ENCODE assay signal across 16 cellular contexts in genomic region chr4:60981534-60981933, GRCh38.
DNase-seq lines count a peak whose midpoint lies in the region; ATAC-seq and TF ChIP-seq lines count a peak whose summit lies in the region.
"Had no signal": no experiment of that assay in that cellular context is flagged by ENCODE, and none has a peak within 500 bp of the region (broad histone marks: within the 10 kb centered on the region; RNA-seq: fewer than 3 reads in every experiment).

No MANE protein-coding gene starts in this region.

- ATAC-seq in GM23338: no peak
- no peak for ATAC-seq in WTC11
- ATAC-seq in GM21447 (IDR thresholded peaks at IDR 0.05; ENCODE audit: unreplicated experiment): no peak
- ATAC-seq: A549; CD8-positive, alpha-beta T cell; HCT116; K562 had no signal

- H3K27ac ChIP-seq in GM23338 (ENCODE audit: low read depth) (no peak overlapping the region), OCI-LY3 (ENCODE audit: low read length) (no peak overlapping the region)
- H3K27ac ChIP-seq: A549, HL-60 had no signal

- H3K4me3 ChIP-seq in GM23338 (no peak overlapping the region), OCI-LY3 (ENCODE audit: low read length) (no peak overlapping the region)
- H3K4me3 ChIP-seq: A549, K562 had no signal

- no peak overlapping the region for H3K9ac ChIP-seq in OCI-LY3 (ENCODE audit: low read length)

- CTCF ChIA-PET in WTC11 (lab: Charles Lee): no interaction called here

- no peaks in the 10 kb centered on the region for H3K36me3 Mint-ChIP-seq in GM23338 (ENCODE audit: low read depth)
- no peaks in the 10 kb centered on the region for H3K36me3 Mint-ChIP-seq in WTC11
- H3K36me3 Mint-ChIP-seq: CD14-positive monocyte; CD8-positive, alpha-beta T cell had no signal

- H3K79me2 ChIP-seq in GM23338 (replicated peaks; ENCODE audit: insufficient read depth): no peaks in the 10 kb centered on the region
- H3K79me2 ChIP-seq in OCI-LY3 (ENCODE audit: low read length): no peaks in the 10 kb centered on the region

- no peaks in the 10 kb centered on the region for H3K9me3 Mint-ChIP-seq in GM23338
- peaks cover 6% of the 10 kb centered on the region; the same call in 1 of the 2 replicates for H3K9me3 Mint-ChIP-seq in WTC11

- TF ChIP-seq CTCF in GM23338 (conservative IDR thresholded peaks at IDR 0.05; ENCODE audit: low read depth in 2 of 2): no peak
- no peak for TF ChIP-seq CTCF in OCI-LY3 (IDR thresholded peaks at IDR 0.05; ENCODE audit: low read depth, low read length)
- no peak for TF ChIP-seq CTCF in WTC11 (IDR thresholded peaks at IDR 0.05)

- H3K27me3 ChIP-seq in GM23338 (ENCODE audit: insufficient read depth) (no peaks in the 10 kb centered on the region), OCI-LY3 (ENCODE audit: low read depth, low read length) (no peaks in the 10 kb centered on the region)

- no peak overlapping the region for H3K4me3 Mint-ChIP-seq in GM23338
- no peak overlapping the region for H3K4me3 Mint-ChIP-seq in WTC11
- H3K4me3 Mint-ChIP-seq: CD14-positive monocyte; CD8-positive, alpha-beta T cell had no signal

- H3K4me2 ChIP-seq in GM23338 (no peak overlapping the region), OCI-LY3 (ENCODE audit: low read length) (0 out of 2 replicates have a peak overlapping the region, but pooled peaks have one; percentile 17)
- H3K4me2 ChIP-seq: A549 had no signal

- H3K27ac Mint-ChIP-seq in GM23338 (no peak overlapping the region), WTC11 (peak overlapping the region; percentile 75; the same call in 1 of the 2 replicates)
- H3K27ac Mint-ChIP-seq: CD14-positive monocyte; CD8-positive, alpha-beta T cell had no signal

- H2AFZ ChIP-seq in GM23338 (peak overlapping the region; percentile 29), OCI-LY3 (ENCODE audit: low read depth, low read length) (no peak overlapping the region; the same call in 1 of the 2 replicates)

- H3K27me3 Mint-ChIP-seq in GM23338 (ENCODE audit: insufficient read depth, low read depth, poor library complexity) (no peaks in the 10 kb centered on the region), WTC11 (ENCODE audit: low read depth) (no peaks in the 10 kb centered on the region)

- no peaks in the 10 kb centered on the region for H4K20me1 ChIP-seq in GM23338 (replicated peaks; ENCODE audit: insufficient read depth)
- no peaks in the 10 kb centered on the region for H4K20me1 ChIP-seq in OCI-LY3 (ENCODE audit: insufficient read depth, low read length)

- H3K4me1 ChIP-seq in GM23338 (ENCODE audit: insufficient read depth) (no peaks in the 10 kb centered on the region), OCI-LY3 (ENCODE audit: low read length) (0 out of 2 replicates have a peak, but pooled peaks cover 2% of the 10 kb centered on the region)
- H3K4me1 ChIP-seq: A549, Caco-2 had no signal

- H3K9me2 ChIP-seq in GM23338 (ENCODE audit: insufficient read depth): peaks cover 8% of the 10 kb centered on the region; the same call in 1 of the 2 replicates

- no peaks in the 10 kb centered on the region for H3K4me1 Mint-ChIP-seq in GM23338
- no peaks in the 10 kb centered on the region for H3K4me1 Mint-ChIP-seq in WTC11
- H3K4me1 Mint-ChIP-seq: CD14-positive monocyte had no signal

- POLR2A ChIA-PET in WTC11 (lab: Charles Lee): no interaction called here

- no peak for DNase-seq in GM23338 (ENCODE audit: low spot score)
- no peak for DNase-seq in WTC11 (ENCODE audit: low spot score)
- DNase-seq in NCI-H1417 treated with DMSO at 0.1 percent for 48 hours (lab: John Stamatoyannopoulos, UW): no peak
- no peak for DNase-seq in NOMO-1 treated with dmso at 0.1 percent for 144 hours (lab: John Stamatoyannopoulos, UW; ENCODE audit: unreplicated experiment)
- DNase-seq in NCI-H128 (lab: John Stamatoyannopoulos, UW; ENCODE audit: unreplicated experiment): no peak
- DNase-seq: Caco-2; CD8-positive, alpha-beta T cell; DMS53; GF-D8 had no signal

- H3K36me3 ChIP-seq in GM23338 (ENCODE audit: insufficient read depth) (no peaks in the 10 kb centered on the region), OCI-LY3 (replicated peaks; ENCODE audit: low read depth, low read length) (no peaks in the 10 kb centered on the region)

- H3K9me3 ChIP-seq in OCI-LY3 (ENCODE audit: insufficient read depth, low read length): no peaks in the 10 kb centered on the region
- H3K9me3 ChIP-seq: A549, Caco-2 had no signal

- no peaks in the 10 kb centered on the region for H3F3A ChIP-seq in GM23338 (replicated peaks; ENCODE audit: low read depth)

TF ChIP-seq in GM23338, 12 proteins besides CTCF, POLR2A, EP300 and RAD21 (continues in another document):
- no peak for TF ChIP-seq JUNB (IDR thresholded peaks at IDR 0.05; ENCODE audit: unreplicated experiment)

TF ChIP-seq in WTC11, 78 proteins besides CTCF, POLR2A, EP300 and RAD21:
- TF ChIP-seq KAT7 (CRISPR knock-in tag; IDR thresholded peaks at IDR 0.05; ENCODE audit: borderline replicate concordance) (no peak), MYBL2 (CRISPR knock-in tag; IDR thresholded peaks at IDR 0.05) (no peak), GTF2I (CRISPR knock-in tag; conservative IDR thresholded peaks at IDR 0.05) (no peak), CBFB (CRISPR knock-in tag; IDR thresholded peaks at IDR 0.05; ENCODE audit: low read depth) (no peak), CREB1 (CRISPR knock-in tag; IDR thresholded peaks at IDR 0.05) (no peak), USF2 (CRISPR knock-in tag; IDR thresholded peaks at IDR 0.05) (no peak), ZSCAN18 (CRISPR knock-in tag; IDR thresholded peaks at IDR 0.05) (no peak), TEAD1 (CRISPR knock-in tag; IDR thresholded peaks at IDR 0.05) (no peak), TCF7 (CRISPR knock-in tag; IDR thresholded peaks at IDR 0.05; ENCODE audit: low read depth) (no peak), SMAD3 (CRISPR knock-in tag; IDR thresholded peaks at IDR 0.05; ENCODE audit: borderline replicate concordance) (no peak), ZNF416 (CRISPR knock-in tag; IDR thresholded peaks at IDR 0.05) (no peak)
- TF ChIP-seq, protein P1, sequence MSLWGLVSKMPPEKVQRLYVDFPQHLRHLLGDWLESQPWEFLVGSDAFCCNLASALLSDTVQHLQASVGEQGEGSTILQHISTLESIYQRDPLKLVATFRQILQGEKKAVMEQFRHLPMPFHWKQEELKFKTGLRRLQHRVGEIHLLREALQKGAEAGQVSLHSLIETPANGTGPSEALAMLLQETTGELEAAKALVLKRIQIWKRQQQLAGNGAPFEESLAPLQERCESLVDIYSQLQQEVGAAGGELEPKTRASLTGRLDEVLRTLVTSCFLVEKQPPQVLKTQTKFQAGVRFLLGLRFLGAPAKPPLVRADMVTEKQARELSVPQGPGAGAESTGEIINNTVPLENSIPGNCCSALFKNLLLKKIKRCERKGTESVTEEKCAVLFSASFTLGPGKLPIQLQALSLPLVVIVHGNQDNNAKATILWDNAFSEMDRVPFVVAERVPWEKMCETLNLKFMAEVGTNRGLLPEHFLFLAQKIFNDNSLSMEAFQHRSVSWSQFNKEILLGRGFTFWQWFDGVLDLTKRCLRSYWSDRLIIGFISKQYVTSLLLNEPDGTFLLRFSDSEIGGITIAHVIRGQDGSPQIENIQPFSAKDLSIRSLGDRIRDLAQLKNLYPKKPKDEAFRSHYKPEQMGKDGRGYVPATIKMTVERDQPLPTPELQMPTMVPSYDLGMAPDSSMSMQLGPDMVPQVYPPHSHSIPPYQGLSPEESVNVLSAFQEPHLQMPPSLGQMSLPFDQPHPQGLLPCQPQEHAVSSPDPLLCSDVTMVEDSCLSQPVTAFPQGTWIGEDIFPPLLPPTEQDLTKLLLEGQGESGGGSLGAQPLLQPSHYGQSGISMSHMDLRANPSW (CRISPR knock-in tag; conservative IDR thresholded peaks at IDR 0.05; ENCODE audit: low read depth): no peak
- TF ChIP-seq, protein P2, sequence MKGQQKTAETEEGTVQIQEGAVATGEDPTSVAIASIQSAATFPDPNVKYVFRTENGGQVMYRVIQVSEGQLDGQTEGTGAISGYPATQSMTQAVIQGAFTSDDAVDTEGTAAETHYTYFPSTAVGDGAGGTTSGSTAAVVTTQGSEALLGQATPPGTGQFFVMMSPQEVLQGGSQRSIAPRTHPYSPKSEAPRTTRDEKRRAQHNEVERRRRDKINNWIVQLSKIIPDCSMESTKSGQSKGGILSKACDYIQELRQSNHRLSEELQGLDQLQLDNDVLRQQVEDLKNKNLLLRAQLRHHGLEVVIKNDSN (CRISPR knock-in tag; IDR thresholded peaks at IDR 0.05): no peak
- TF ChIP-seq, protein P3, sequence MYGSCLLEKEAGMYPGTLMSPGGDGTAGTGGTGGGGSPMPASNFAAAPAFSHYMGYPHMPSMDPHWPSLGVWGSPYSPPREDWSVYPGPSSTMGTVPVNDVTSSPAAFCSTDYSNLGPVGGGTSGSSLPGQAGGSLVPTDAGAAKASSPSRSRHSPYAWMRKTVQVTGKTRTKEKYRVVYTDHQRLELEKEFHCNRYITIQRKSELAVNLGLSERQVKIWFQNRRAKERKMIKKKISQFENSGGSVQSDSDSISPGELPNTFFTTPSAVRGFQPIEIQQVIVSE (CRISPR knock-in tag; IDR thresholded peaks at IDR 0.05; ENCODE audit: borderline replicate concordance): no peak
